8 cellular contexts compared by ENCODE assay signal in the genomic region with DNA sequence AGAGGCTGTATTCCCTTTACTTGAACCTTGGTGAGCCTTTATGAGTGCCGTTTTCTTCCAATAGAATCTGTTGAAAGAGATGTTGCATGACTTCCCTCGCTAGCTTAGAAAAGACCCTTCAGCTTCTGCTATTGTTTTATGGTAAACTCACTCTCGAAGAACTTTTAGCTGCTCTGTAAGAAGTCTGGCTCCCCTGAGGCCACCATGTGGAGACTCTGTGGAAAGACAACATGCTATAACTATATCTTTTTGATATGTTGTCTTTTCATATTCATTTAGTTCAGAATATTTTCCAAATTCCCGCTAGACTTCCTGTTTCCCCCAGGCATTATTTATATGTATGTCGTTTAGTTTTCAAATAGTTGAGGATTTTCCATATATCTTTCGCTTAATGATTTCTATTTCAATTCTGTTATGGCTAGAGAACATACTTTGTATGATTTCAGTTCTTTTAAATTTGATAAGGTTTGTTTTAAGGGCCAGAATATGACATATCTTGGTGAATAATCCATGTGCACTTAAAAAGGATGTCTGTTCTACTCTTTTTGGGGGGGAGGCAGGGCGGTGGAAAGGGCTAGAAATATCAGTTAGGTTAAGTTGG.
DNase-seq lines count a peak whose midpoint lies in the region; ATAC-seq and TF ChIP-seq lines count a peak whose summit lies in the region.

No MANE protein-coding gene starts in this region.

- no peak overlapping the region for H3K27ac ChIP-seq in psoas muscle

- H3K4me3 ChIP-seq in fibroblast of villous mesenchyme (ENCODE audit: low read depth, low read length) = no peak overlapping the region
- no peak overlapping the region for H3K4me3 ChIP-seq in psoas muscle

- no peaks in the 10 kb centered on the region for H3K36me3 ChIP-seq in psoas muscle (ENCODE audit: insufficient read depth in 1 of 2, low read depth in 1 of 2)

- WGBS in psoas muscle, 3 donors = 66 to 67% (median 67%) methylated on average over 7 of the region's 7 CpGs

- no peaks in the 10 kb centered on the region for H3K27me3 ChIP-seq in psoas muscle (ENCODE audit: insufficient read depth in 3 of 3, low read length in 2 of 3)

- ATAC-seq in psoas muscle (peak in 2 of 4 donors; percentile 51 to 69), GM21825 (IDR thresholded peaks at IDR 0.05; ENCODE audit: unreplicated experiment) (no peak), HG03432 (IDR thresholded peaks at IDR 0.05; ENCODE audit: unreplicated experiment) (no peak)

- H3K4me1 ChIP-seq in psoas muscle = peaks cover 38% of the 10 kb centered on the region

- no peaks in the 10 kb centered on the region for H3K9me3 ChIP-seq in psoas muscle

- intact Hi-C loops in psoas muscle (cut with DNase I) = loop anchor here (1.0 to 5.0 kb wide), 4 partner anchors 42 to 121 kb away; no protein-coding TSS in a partner anchor

- TF ChIP-seq CTCF in fibroblast of villous mesenchyme (IDR thresholded peaks at IDR 0.05; ENCODE audit: insufficient read depth, low read depth, low read length) (peak; percentile 75), psoas muscle (IDR thresholded peaks at IDR 0.05) (peak; percentile 67)

- peak; percentile 13 for DNase-seq in activated T-cell treated with anti-CD3 and anti-CD28 coated beads for 4 hours
- no peak for DNase-seq in activated T-cell treated with anti-CD3 and anti-CD28 coated beads, Interleukin-2, amount 50 U/mL, for 48 hours
- DNase-seq in LHCN-M2 (ENCODE audit: low read depth) = peak; percentile 53
- DNase-seq in activated CD4-positive, alpha-beta T cell treated with anti-CD3 and anti-CD28 coated beads for 4 hours = peak; percentile 24 to 39
- peak; percentile 54 for DNase-seq in fibroblast of villous mesenchyme (ENCODE audit: low read depth)
- DNase-seq in psoas muscle = no peak

Comparison
In these comparisons a context has a peak if more than half of its experiments do, and no peak if none do; other contexts are left out.
1. DNase-seq: peak in activated T-cell treated with anti-CD3 and anti-CD28 coated beads for 4 hours (single experiment), LHCN-M2 (single experiment), activated CD4-positive, alpha-beta T cell treated with anti-CD3 and anti-CD28 coated beads for 4 hours (2 of 2) and fibroblast of villous mesenchyme (single experiment); none in activated T-cell treated with anti-CD3 and anti-CD28 coated beads, Interleukin-2, amount 50 U/mL, for 48 hours (0 of 2) and psoas muscle (0 of 2).